28 cellular contexts compared by ENCODE assay signal in the genomic region with DNA sequence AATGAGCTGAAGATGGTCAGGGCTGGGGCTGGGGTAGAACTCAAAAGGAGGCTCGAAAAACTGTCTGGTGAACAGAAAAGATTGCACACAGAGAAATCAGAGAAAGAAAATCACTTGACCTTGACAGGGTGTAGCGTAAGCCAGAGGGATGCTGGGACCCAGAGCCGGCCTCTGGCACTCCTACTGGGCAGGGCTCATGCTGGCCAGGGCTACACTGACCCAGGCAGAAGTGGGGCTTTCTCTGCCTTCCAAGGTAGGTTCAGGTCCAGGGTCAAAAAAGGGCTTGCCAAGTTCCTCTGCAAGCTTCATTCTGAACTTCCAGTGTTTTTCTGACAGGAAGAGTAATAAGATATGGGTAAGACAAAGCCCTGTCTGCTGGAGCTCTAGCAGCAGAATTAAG. TPM values are rescaled to one million over a fixed set of nuclear protein-coding genes. Genes with fewer than 3 reads are reported as not detected.
DNase-seq lines count a peak whose midpoint lies in the region; ATAC-seq and TF ChIP-seq lines count a peak whose summit lies in the region.
"Had no signal": no experiment of that assay in that cellular context is flagged by ENCODE, and none has a peak within 500 bp of the region (broad histone marks: within the 10 kb centered on the region; RNA-seq: fewer than 3 reads in every experiment).

No MANE protein-coding gene starts in this region.

- H3K4me1 ChIP-seq in A673 (ENCODE audit: insufficient read depth, low read length, poor library complexity, severe bottlenecking) (peaks cover 28% of the 10 kb centered on the region), right atrium auricular region (peaks cover 0 to 49% of the 10 kb centered on the region in 2 donors)

- POLR2A ChIA-PET in A673 (lab: Charles Lee; ENCODE audit: low non-redundant PET), result no interaction called here

- H3K9me3 ChIP-seq in A673 (ENCODE audit: low read depth, low read length, poor library complexity, severe bottlenecking) (no peaks in the 10 kb centered on the region), right atrium auricular region (peaks cover 0 to 5% of the 10 kb centered on the region in 2 donors)

- H3K36me3 Mint-ChIP-seq in osteocyte (ENCODE audit: unreplicated experiment), result peaks cover 3% of the 10 kb centered on the region
- H3K36me3 Mint-ChIP-seq: activated naive CD4-positive, alpha-beta T cell treated with anti-CD3 and anti-CD28 coated beads, Interleukin-2, amount 50 U/mL, for 24 hours; CD8-positive, alpha-beta T cell; naive B cell had no signal

- no peak overlapping the region for H3K4me3 Mint-ChIP-seq in osteocyte (ENCODE audit: unreplicated experiment)
- H3K4me3 Mint-ChIP-seq: activated naive CD4-positive, alpha-beta T cell treated with anti-CD3 and anti-CD28 coated beads, Interleukin-2, amount 50 U/mL, for 24 hours; B cell; CD8-positive, alpha-beta T cell; effector memory CD8-positive, alpha-beta T cell; naive B cell; stimulated activated naive B cell treated with anti-CD40 and anti-IgM and Interleukin-4, amounts not matched to agents 10 μg/mL and 1 μg/mL and 100 μg/mL, for 72 hours had no signal

- intact Hi-C loops in A673 (cut with micrococcal nuclease; ENCODE audit: unreplicated experiment), result no loop called here

- TF ChIP-seq CTCF in A673 (conservative IDR thresholded peaks at IDR 0.05; ENCODE audit: low read depth, low read length) (no peak), VCaP (conservative IDR thresholded peaks at IDR 0.05) (no peak), right atrium auricular region (IDR thresholded peaks at IDR 0.05) (no peak), osteocyte (IDR thresholded peaks at IDR 0.05) (no peak)

- ATAC-seq in GM21619 (IDR thresholded peaks at IDR 0.05; ENCODE audit: unreplicated experiment) (no peak), GM18519 (IDR thresholded peaks at IDR 0.05; ENCODE audit: low FRiP score, unreplicated experiment) (no peak), HG03139 (IDR thresholded peaks at IDR 0.05; ENCODE audit: unreplicated experiment) (no peak)
- ATAC-seq: CD8-positive, alpha-beta T cell; effector memory CD8-positive, alpha-beta T cell; stimulated activated naive B cell treated with anti-CD40 and anti-IgM and Interleukin-4, amounts not matched to agents 10 μg/mL and 1 μg/mL and 100 μg/mL, for 72 hours had no signal

- BruUV-seq in A673 (replicated peaks; lab: Mats Ljungman, UMichigan), result no TSS peak

- peaks cover 25% of the 10 kb centered on the region for H3K4me1 Mint-ChIP-seq in osteocyte (ENCODE audit: unreplicated experiment)
- H3K4me1 Mint-ChIP-seq: B cell had no signal

- no peaks in the 10 kb centered on the region for H3K9me3 Mint-ChIP-seq in osteocyte (ENCODE audit: unreplicated experiment)
- H3K9me3 Mint-ChIP-seq: activated naive CD4-positive, alpha-beta T cell treated with anti-CD3 and anti-CD28 coated beads, Interleukin-2, amount 50 U/mL, for 24 hours; effector memory CD8-positive, alpha-beta T cell; stimulated activated naive B cell treated with anti-CD40 and anti-IgM and Interleukin-4, amounts not matched to agents 10 μg/mL and 1 μg/mL and 100 μg/mL, for 72 hours had no signal

- H3K36me3 ChIP-seq in A673 (ENCODE audit: insufficient read depth, low read length, poor library complexity, severe bottlenecking), result no peaks in the 10 kb centered on the region
- H3K36me3 ChIP-seq in right atrium auricular region, result no peaks in the 10 kb centered on the region
- H3K36me3 ChIP-seq: WERI-Rb-1 had no signal

- no peak overlapping the region for H3K4me3 ChIP-seq in A673 (ENCODE audit: low read depth, low read length, poor library complexity, severe bottlenecking)
- no peak overlapping the region for H3K4me3 ChIP-seq in right atrium auricular region

- CTCF ChIA-PET in A673 (lab: Charles Lee), result no interaction called here

- H3K27me3 ChIP-seq in A673 (replicated peaks; ENCODE audit: insufficient read depth, low read depth, low read length, poor library complexity), result no peaks in the 10 kb centered on the region
- H3K27me3 ChIP-seq in right atrium auricular region, result no peaks in the 10 kb centered on the region

- no peaks in the 10 kb centered on the region for H3K27me3 Mint-ChIP-seq in osteocyte (ENCODE audit: unreplicated experiment)
- H3K27me3 Mint-ChIP-seq: activated naive CD4-positive, alpha-beta T cell treated with anti-CD3 and anti-CD28 coated beads, Interleukin-2, amount 50 U/mL, for 24 hours; B cell; effector memory CD8-positive, alpha-beta T cell; naive B cell; stimulated activated naive B cell treated with anti-CD40 and anti-IgM and Interleukin-4, amounts not matched to agents 10 μg/mL and 1 μg/mL and 100 μg/mL, for 72 hours had no signal

- peak overlapping the region; percentile 55 for H3K27ac ChIP-seq in A673 (ENCODE audit: low read depth, low read length, poor library complexity, severe bottlenecking)
- H3K27ac ChIP-seq in VCaP, result peak overlapping the region; percentile 67; the same call in 1 of the 2 replicates
- peak overlapping the region in 1 of 2 donors; percentile 22 for H3K27ac ChIP-seq in right atrium auricular region
- H3K27ac ChIP-seq: WERI-Rb-1 had no signal

- H3K27ac Mint-ChIP-seq in osteocyte (ENCODE audit: unreplicated experiment), result peak overlapping the region; percentile 68
- H3K27ac Mint-ChIP-seq: activated naive CD4-positive, alpha-beta T cell treated with anti-CD3 and anti-CD28 coated beads, Interleukin-2, amount 50 U/mL, for 24 hours; B cell; CD8-positive, alpha-beta T cell; effector memory CD8-positive, alpha-beta T cell; stimulated activated naive B cell treated with anti-CD40 and anti-IgM and Interleukin-4, amounts not matched to agents 10 μg/mL and 1 μg/mL and 100 μg/mL, for 72 hours had no signal

- DNase-seq in A673 (ENCODE audit: low spot score) (no peak), right atrium auricular region (ENCODE audit: low spot score) (peak; percentile 32), osteocyte (ENCODE audit: extremely low spot score, unreplicated experiment) (no peak)
- DNase-seq: ACHN; activated CD4-positive, alpha-beta T cell treated with anti-CD3 and anti-CD28 coated beads for 48 hours; activated CD8-positive, alpha-beta memory T cell treated with anti-CD3 and anti-CD28 coated beads for 24 hours; amygdala; cortex of kidney; DMS 273 treated with DMSO at 0.1 percent for 48 hours; effector memory CD8-positive, alpha-beta T cell; EL; erythroblast; midbrain; MV-4-11; naive B cell; NCI-H146; NCI-H748 treated with DMSO at 0.1 percent for 48 hours; small intestine; stimulated activated naive B cell treated with anti-CD40 and anti-IgM and Interleukin-4, amounts not matched to agents 10 μg/mL and 1 μg/mL and 100 μg/mL, for 72 hours; T1000; WERI-Rb-1 had no signal

RNA-seq across cellular contexts. Expression of a gene that starts 56.2 kb away (rescaled TPM):
- 13.1 and 14.2 TPM in 2 replicates for total RNA-seq in A673 (2021)
- total RNA-seq in right atrium auricular region, result 10 to 100 TPM; 20.9 to 33.3 TPM
- total RNA-seq in osteocyte, result 48.9 and 58.3 TPM in 2 replicates
